19 cellular contexts compared by ENCODE assay signal in the genomic region with DNA sequence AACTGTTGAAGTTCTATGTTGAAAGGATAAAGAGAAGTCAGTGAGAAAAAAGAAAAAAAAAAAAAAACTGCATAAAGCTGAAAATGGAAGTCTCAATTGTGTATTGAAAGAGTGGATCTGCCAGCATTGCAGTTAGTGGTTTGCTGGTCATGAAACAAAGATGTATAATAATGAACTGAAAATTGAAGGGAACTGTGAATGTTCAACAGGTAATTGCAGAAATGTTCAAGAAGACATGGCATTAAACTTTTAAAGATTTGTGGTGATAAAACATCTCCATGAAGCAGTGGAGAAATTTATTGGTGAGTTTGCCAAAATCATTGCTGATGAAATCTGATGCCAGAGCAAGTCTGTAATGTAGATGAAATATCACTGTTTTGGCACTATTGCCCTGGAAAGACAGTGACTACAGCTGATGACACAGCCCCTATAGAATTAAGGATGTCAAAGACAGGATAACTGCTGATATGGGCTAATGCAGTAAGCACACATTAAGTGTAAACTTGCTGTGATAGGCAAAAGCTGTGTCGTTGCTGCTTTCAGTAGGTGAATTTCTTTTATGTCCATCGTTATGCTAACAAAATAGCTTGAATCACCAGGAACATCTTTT.
DNase-seq lines count a peak whose midpoint lies in the region; ATAC-seq and TF ChIP-seq lines count a peak whose summit lies in the region.
"Had no signal": no experiment of that assay in that cellular context is flagged by ENCODE, and none has a peak within 500 bp of the region (broad histone marks: within the 10 kb centered on the region; RNA-seq: fewer than 3 reads in every experiment).

No MANE protein-coding gene starts in this region.

- H3K9me3 ChIP-seq in left lung: no peaks in the 10 kb centered on the region
- H3K9me3 ChIP-seq: BE2C had no signal

- no peaks in the 10 kb centered on the region for H3K79me2 ChIP-seq in KMS-11 (ENCODE audit: insufficient read depth, low read depth)

- H3K27ac ChIP-seq in KMS-11 (peak overlapping the region; percentile 15), left lung (no peak overlapping the region)
- H3K27ac ChIP-seq: skin epidermis had no signal

- no peaks in the 10 kb centered on the region for H4K20me1 ChIP-seq in KMS-11 (ENCODE audit: insufficient read depth)

- peak overlapping the region; percentile 5; the same call in 1 of the 2 replicates for H2AFZ ChIP-seq in KMS-11 (ENCODE audit: low read depth)

- ATAC-seq in left lung: no peak
- ATAC-seq: natural killer cell treated with Interleukin-12 subunit alpha and Interleukin-12 subunit beta and Interleukin-15 and Interleukin-18, amount 100 ng/mL, for 72 hours had no signal

- no peaks in the 10 kb centered on the region for H3K36me3 ChIP-seq in KMS-11 (ENCODE audit: insufficient read depth)
- H3K36me3 ChIP-seq in left lung: no peaks in the 10 kb centered on the region
- H3K36me3 ChIP-seq: BE2C had no signal

- DNase-seq in GM03348 (ENCODE audit: low spot score): peak; percentile 25
- DNase-seq in astrocyte of the spinal cord (ENCODE audit: low read depth, low spot score): peak; percentile 16
- peak; percentile 3 for DNase-seq in iris pigment epithelial cell (ENCODE audit: low read depth)
- no peak for DNase-seq in NCI-H2107 (lab: John Stamatoyannopoulos, UW)
- DNase-seq in left lung: no peak
- no peak for DNase-seq in activated CD4-positive, alpha-beta T cell treated with anti-CD3 and anti-CD28 coated beads for 48 hours
- DNase-seq: activated gamma-delta T cell treated with Interleukin-2 at 50 U/mL for 16 hours; aorta; BE2C; glutamatergic neuron; immature natural killer cell; Karpas-422; NCI-H1417 treated with DMSO at 0.1 percent for 48 hours; Right ventricle myocardium superior; stimulated activated CD4-positive, alpha-beta T cell treated with anti-CD3 and anti-CD28 coated beads, Interleukin-4, amount 100 ng/mL, for 24 hours had no signal

- in situ Hi-C loops in astrocyte of the spinal cord (cut with HindIII; ENCODE audit: low sequenced_read_pairs): no loop called here

- H3K9ac ChIP-seq in KMS-11: no peak overlapping the region

- peak overlapping the region; percentile 23 for H3K4me2 ChIP-seq in KMS-11

- H3K4me1 ChIP-seq in KMS-11 (ENCODE audit: low read depth, poor library complexity, severe bottlenecking) (peaks cover 38% of the 10 kb centered on the region), left lung (peaks cover 0 to 4% of the 10 kb centered on the region in 2 donors)
- H3K4me1 ChIP-seq: BE2C had no signal

- peak overlapping the region; percentile 53 for H3K4me3 ChIP-seq in KMS-11 (IDR thresholded peaks at IDR 0.05; ENCODE audit: insufficient read depth, low read depth, low read length)
- H3K4me3 ChIP-seq in astrocyte of the spinal cord (ENCODE audit: low read depth, low read length): no peak overlapping the region
- H3K4me3 ChIP-seq in left lung: no peak overlapping the region
- H3K4me3 ChIP-seq: lung, skin epidermis had no signal

- intact Hi-C loops in left lung (cut with DNase I): no loop called here

- TF ChIP-seq CTCF in KMS-11 (conservative IDR thresholded peaks at IDR 0.05; ENCODE audit: low read depth, low read length) (no peak), astrocyte of the spinal cord (IDR thresholded peaks at IDR 0.05; ENCODE audit: low read depth, low read length) (no peak), left lung (IDR thresholded peaks at IDR 0.05) (no peak)

- H3K27me3 ChIP-seq in KMS-11 (ENCODE audit: insufficient read depth, low read depth) (no peaks in the 10 kb centered on the region), left lung (peaks cover 0 to 11% of the 10 kb centered on the region in 2 donors)
- H3K27me3 ChIP-seq: BE2C had no signal

Comparison
In these comparisons a context has a peak if more than half of its experiments do, and no peak if none do; other contexts are left out.
1. DNase-seq: peak in GM03348 (single experiment), astrocyte of the spinal cord (single experiment) and iris pigment epithelial cell (single experiment); none in NCI-H2107 (single experiment), left lung (0 of 2) and activated CD4-positive, alpha-beta T cell treated with anti-CD3 and anti-CD28 coated beads for 48 hours (single experiment).